ENCODE assay signal across 9 cellular contexts in the genomic region with DNA sequence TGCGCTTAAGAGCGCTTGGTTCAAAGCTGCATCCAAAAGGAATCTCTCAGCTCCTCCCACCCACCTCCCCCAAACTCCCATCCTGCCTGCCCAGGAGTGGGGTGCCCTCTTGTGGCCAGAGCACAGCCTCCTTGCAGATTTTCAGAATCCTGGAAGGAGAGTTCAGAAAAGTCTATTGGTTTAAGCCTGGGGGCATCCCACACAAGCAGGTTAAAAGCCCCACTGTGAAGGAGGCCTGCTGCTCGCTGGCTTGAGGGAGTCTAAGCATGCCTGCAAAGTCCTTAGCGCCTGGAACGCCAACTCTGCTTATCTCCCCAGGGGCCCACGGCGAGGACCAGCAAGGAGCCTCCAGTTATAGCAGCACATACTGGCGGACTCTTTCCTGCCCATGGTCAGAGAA.
DNase-seq lines count a peak whose midpoint lies in the region; ATAC-seq and TF ChIP-seq lines count a peak whose summit lies in the region.
"Had no signal": no experiment of that assay in that cellular context is flagged by ENCODE, and none has a peak within 500 bp of the region (broad histone marks: within the 10 kb centered on the region; RNA-seq: fewer than 3 reads in every experiment).

No MANE protein-coding gene starts in this region.

- H3K36me3 ChIP-seq in neuronal stem cell (replicated peaks in 1 of 2; ENCODE audit: control insufficient read depth in 2 of 2, insufficient read depth in 2 of 2, low read length in 2 of 2): no peaks in the 10 kb centered on the region
- H3K36me3 ChIP-seq: BLaER1 treated with 17β-estradiol and CSF1 and Interleukin-3, amounts not matched to agents 10 nM and 100 nM had no signal

- H2BK120ac ChIP-seq in neuronal stem cell (ENCODE audit: low read depth, low read length): no peak overlapping the region

- H3K4me2 ChIP-seq in neuronal stem cell (ENCODE audit: insufficient read depth, low read length, poor library complexity, severe bottlenecking): no peak overlapping the region
- H3K4me2 ChIP-seq: BLaER1 treated with 17β-estradiol and CSF1 and Interleukin-3, amounts not matched to agents 10 nM and 100 nM had no signal

- no peak overlapping the region for H2AK5ac ChIP-seq in neuronal stem cell (ENCODE audit: low read depth, low read length)

- peak; percentile 82 for TF ChIP-seq CTCF in LNCaP clone FGC (IDR thresholded peaks at IDR 0.05; ENCODE audit: control insufficient read depth, extremely low read depth, insufficient read depth)
- peak; percentile 44 for TF ChIP-seq CTCF in astrocyte of the cerebellum (IDR thresholded peaks at IDR 0.05; ENCODE audit: low read depth, low read length, missing control alignments)

- no peak overlapping the region for H3K4ac ChIP-seq in neuronal stem cell (ENCODE audit: low read length)

- H3K23ac ChIP-seq in neuronal stem cell (ENCODE audit: low read depth, low read length, poor library complexity): no peak overlapping the region

- H2BK5ac ChIP-seq in neuronal stem cell (ENCODE audit: low read length): no peak overlapping the region

- H3K9ac ChIP-seq in neuronal stem cell (ENCODE audit: low read depth, low read length, poor library complexity): no peak overlapping the region
- H3K9ac ChIP-seq: BLaER1 treated with 17β-estradiol and CSF1 and Interleukin-3, amounts not matched to agents 10 nM and 100 nM had no signal

- H3K18ac ChIP-seq in neuronal stem cell (ENCODE audit: low read length): no peak overlapping the region

- H4K91ac ChIP-seq in neuronal stem cell (ENCODE audit: low read depth, low read length, poor library complexity): no peak overlapping the region

- no CpG with 5 or more reads among the region's 8 CpGs for WGBS in neuronal stem cell (ENCODE audit: extremely low coverage in 2 of 2, insufficient read length in 2 of 2, insufficient replicate concordance in 1 of 2), 2 donors

- H3K4me3 ChIP-seq in LNCaP clone FGC (ENCODE audit: low read depth, low read length): no peak overlapping the region
- no peak overlapping the region for H3K4me3 ChIP-seq in astrocyte of the cerebellum (ENCODE audit: low read depth, low read length)
- H3K4me3 ChIP-seq in neuronal stem cell (ENCODE audit: low read length in 2 of 2): no peak overlapping the region
- H3K4me3 ChIP-seq: BLaER1 treated with 17β-estradiol and CSF1 and Interleukin-3, amounts not matched to agents 10 nM and 100 nM had no signal

- in situ Hi-C loops in astrocyte of the cerebellum (cut with HindIII; ENCODE audit: low sequenced_read_pairs) (no loop called here), G401 (cut with HindIII; ENCODE audit: low sequenced_read_pairs) (no loop called here)

- no peak overlapping the region for H2BK12ac ChIP-seq in neuronal stem cell (ENCODE audit: low read length)

- DNase-seq in NCI-H2227 (lab: John Stamatoyannopoulos, UW; ENCODE audit: unreplicated experiment) (peak; percentile 23), NCI-H2227 treated with DMSO at 0.1 percent for 48 hours (lab: John Stamatoyannopoulos, UW) (no peak), LNCaP clone FGC (ENCODE audit: low read depth) (peak; percentile 7), astrocyte of the cerebellum (ENCODE audit: low read depth) (no peak), neuronal stem cell (ENCODE audit: low spot score) (peak; percentile 36), T1000 (lab: John Stamatoyannopoulos, UW) (no peak), G401 (ENCODE audit: low spot score) (no peak)

- H2BK15ac ChIP-seq in neuronal stem cell (ENCODE audit: low read length): no peak overlapping the region

- ATAC-seq in GM18520 (IDR thresholded peaks at IDR 0.05; ENCODE audit: unreplicated experiment): no peak

- H3K14ac ChIP-seq in neuronal stem cell (ENCODE audit: low read length): no peak overlapping the region

- no peak overlapping the region for H2AFZ ChIP-seq in neuronal stem cell (ENCODE audit: low read length)

- H3K79me1 ChIP-seq in neuronal stem cell (ENCODE audit: low read depth, low read length): no peaks in the 10 kb centered on the region

- H3K9me3 ChIP-seq in neuronal stem cell (replicated peaks in 1 of 2; ENCODE audit: control insufficient read depth in 2 of 2, insufficient read depth in 1 of 2, low read depth in 1 of 2, low read length in 2 of 2): no peaks in the 10 kb centered on the region
- H3K9me3 ChIP-seq: BLaER1 treated with 17β-estradiol and CSF1 and Interleukin-3, amounts not matched to agents 10 nM and 100 nM had no signal

- H3K27me3 ChIP-seq in neuronal stem cell (ENCODE audit: control insufficient read depth in 3 of 3, insufficient read depth in 3 of 3, low read depth in 1 of 3, low read length in 3 of 3): no peaks in the 10 kb centered on the region
- H3K27me3 ChIP-seq: BLaER1 treated with 17β-estradiol and CSF1 and Interleukin-3, amounts not matched to agents 10 nM and 100 nM had no signal

- H3K27ac ChIP-seq in neuronal stem cell (replicated peaks; ENCODE audit: low read length): no peak overlapping the region
- H3K27ac ChIP-seq: BLaER1 treated with 17β-estradiol and CSF1 and Interleukin-3, amounts not matched to agents 10 nM and 100 nM had no signal

- H4K8ac ChIP-seq in neuronal stem cell (ENCODE audit: low read depth, low read length): no peak overlapping the region

- no peaks in the 10 kb centered on the region for H3K4me1 ChIP-seq in neuronal stem cell (ENCODE audit: control insufficient read depth in 2 of 2, insufficient read depth in 1 of 2, low read depth in 1 of 2, low read length in 2 of 2)
- H3K4me1 ChIP-seq: BLaER1 treated with 17β-estradiol and CSF1 and Interleukin-3, amounts not matched to agents 10 nM and 100 nM had no signal

Comparison
In these comparisons a context has a peak if more than half of its experiments do, and no peak if none do; other contexts are left out.
1. DNase-seq: peak in NCI-H2227 (single experiment), LNCaP clone FGC (single experiment) and neuronal stem cell (single experiment); none in NCI-H2227 treated with DMSO at 0.1 percent for 48 hours (single experiment), astrocyte of the cerebellum (single experiment), T1000 (single experiment) and G401 (single experiment).